ENCODE assay signal across 8 cellular contexts in genomic region chr4:110196206-110196870, GRCh38. TPM values are rescaled to one million over a fixed set of nuclear protein-coding genes. Genes with fewer than 3 reads are reported as not detected.
DNase-seq lines count a peak whose midpoint lies in the region; ATAC-seq and TF ChIP-seq lines count a peak whose summit lies in the region.

No MANE protein-coding gene starts in this region.

- H3K4me1 ChIP-seq in CD8-positive, alpha-beta T cell (ENCODE audit: insufficient read depth, low read length), result peaks cover 15% of the 10 kb centered on the region
- H3K4me1 ChIP-seq in right atrium auricular region, result peaks cover 0 to 6% of the 10 kb centered on the region in 2 donors
- no peaks in the 10 kb centered on the region for H3K4me1 ChIP-seq in psoas muscle

- POLR2A ChIA-PET in CD8-positive, alpha-beta T cell (lab: Charles Lee), result interaction anchor here (1.0 to 3.0 kb wide), 3 partner anchors 8 to 31 kb away, joined by 3 to 28 read pairs (median 4); no protein-coding TSS in a partner anchor

- H3K27ac Mint-ChIP-seq in CD8-positive, alpha-beta T cell, result peak overlapping the region; percentile 93

- peak overlapping the region; percentile 77 for H3K27ac ChIP-seq in CD8-positive, alpha-beta T cell (ENCODE audit: low read depth, low read length)
- H3K27ac ChIP-seq in right atrium auricular region, result peak overlapping the region; percentile 80 to 88
- H3K27ac ChIP-seq in psoas muscle, result peak overlapping the region; percentile 74

- peak in 6 of 7 experiments; percentile 20 to 69 (median 28) for DNase-seq in CD8-positive, alpha-beta T cell
- peak; percentile 57 for DNase-seq in HK-2 (ENCODE audit: unreplicated experiment)
- peak; percentile 51 for DNase-seq in SK-N-DZ (ENCODE audit: low spot score)
- DNase-seq in amygdala (lab: John Stamatoyannopoulos, UW), result peak in 52 of 56 donors; percentile 13 to 80 (median 49)
- DNase-seq in right atrium auricular region (ENCODE audit: low spot score), result no peak
- peak; percentile 35 to 58 for DNase-seq in psoas muscle

- peak overlapping the region; percentile 85 for H3K4me3 ChIP-seq in CD8-positive, alpha-beta T cell (ENCODE audit: low read depth, low read length)
- H3K4me3 ChIP-seq in right atrium auricular region (peak overlapping the region; percentile 85 to 87), psoas muscle (peak overlapping the region; percentile 95)

- 0 to 1% (median 0%) methylated on average over 43 to 58 of the region's 58 CpGs for WGBS in psoas muscle, 3 donors

- peaks cover 36% of the 10 kb centered on the region for H3K4me1 Mint-ChIP-seq in CD8-positive, alpha-beta T cell (ENCODE audit: low read depth)

- peak; percentile 5 for ATAC-seq in CD8-positive, alpha-beta T cell
- ATAC-seq in GM19438 (IDR thresholded peaks at IDR 0.05; ENCODE audit: low read depth, unreplicated experiment) (peak; percentile 20), psoas muscle (peak; percentile 68 to 79 (median 74)), HG02970 (IDR thresholded peaks at IDR 0.05; ENCODE audit: low FRiP score, unreplicated experiment) (no peak)

- no peaks in the 10 kb centered on the region for H3K27me3 Mint-ChIP-seq in CD8-positive, alpha-beta T cell (ENCODE audit: low read depth)

- CTCF ChIA-PET in CD8-positive, alpha-beta T cell (lab: Charles Lee), result no interaction called here

- no peaks in the 10 kb centered on the region for H3K27me3 ChIP-seq in CD8-positive, alpha-beta T cell (ENCODE audit: insufficient read depth, low read length)
- no peaks in the 10 kb centered on the region for H3K27me3 ChIP-seq in right atrium auricular region
- H3K27me3 ChIP-seq in psoas muscle (ENCODE audit: insufficient read depth in 3 of 3, low read length in 2 of 3), result no peaks in the 10 kb centered on the region

- no peaks in the 10 kb centered on the region for H3K36me3 ChIP-seq in CD8-positive, alpha-beta T cell (ENCODE audit: insufficient read depth, low read length)
- H3K36me3 ChIP-seq in right atrium auricular region, result no peaks in the 10 kb centered on the region
- no peaks in the 10 kb centered on the region for H3K36me3 ChIP-seq in psoas muscle (ENCODE audit: insufficient read depth in 1 of 2, low read depth in 1 of 2)

- H3K4me3 Mint-ChIP-seq in CD8-positive, alpha-beta T cell, result peak overlapping the region; percentile 93

- intact Hi-C loops in CD8-positive, alpha-beta T cell (cut with DNase I, micrococcal nuclease), result loop anchor here (5.0 to 10.0 kb wide), 10 partner anchors 34 to 1544 kb away; partner anchors contain the start of genes GAR1 (in 2 of the 2), OSTC (in 2 of the 2), SEC24B (in 2 of the 2) and MCUB (in 1 of the 2)
- intact Hi-C loops in psoas muscle (cut with DNase I), result no loop called here

- H3K9me3 Mint-ChIP-seq in CD8-positive, alpha-beta T cell, result no peaks in the 10 kb centered on the region

- peaks cover 14% of the 10 kb centered on the region for H3K36me3 Mint-ChIP-seq in CD8-positive, alpha-beta T cell

- TF ChIP-seq CTCF in CD8-positive, alpha-beta T cell (IDR thresholded peaks at IDR 0.05), result no peak
- no peak for TF ChIP-seq CTCF in right atrium auricular region (IDR thresholded peaks at IDR 0.05)
- no peak for TF ChIP-seq CTCF in psoas muscle (IDR thresholded peaks at IDR 0.05)

- H3K9me3 ChIP-seq in CD8-positive, alpha-beta T cell (ENCODE audit: low read length), result no peaks in the 10 kb centered on the region
- no peaks in the 10 kb centered on the region for H3K9me3 ChIP-seq in right atrium auricular region
- no peaks in the 10 kb centered on the region for H3K9me3 ChIP-seq in psoas muscle

RNA-seq across cellular contexts. Expression of gene ELOVL6, which starts 2.1 kb away (rescaled TPM):
- 1 to 10 TPM in 1 of 2 experiments, under 1 TPM in 1; 0.78 to 1.4 TPM for total RNA-seq in CD8-positive, alpha-beta T cell
- polyA plus RNA-seq in SK-N-DZ (2014; cell fraction: cytosol; rRNA removed), result 24.4 and 26.3 TPM in 2 replicates
- polyA plus RNA-seq in SK-N-DZ (2014; cell fraction: nucleus; rRNA removed), result 14.8 and 23.0 TPM in 2 replicates
- 1 to 10 TPM; 1.1 TPM for total RNA-seq in right atrium auricular region
- total RNA-seq in psoas muscle, result 1 to 10 TPM in 2 of 4 donors, under 1 TPM in 2; 0.65 to 4.5 (median 1.0) TPM
- polyA plus RNA-seq in psoas muscle, result 1 to 10 TPM in 1 of 3 donors, under 1 TPM in 2; 0.35 to 2.5 (median 0.84) TPM

Comparison
In these comparisons a context has a peak if more than half of its experiments do, and no peak if none do; other contexts are left out.
1. intact Hi-C loops: an anchor here in CD8-positive, alpha-beta T cell (5.0 to 10.0 kb wide); none called in psoas muscle.